ENCODE assay signal across 11 cellular contexts in the genomic region with DNA sequence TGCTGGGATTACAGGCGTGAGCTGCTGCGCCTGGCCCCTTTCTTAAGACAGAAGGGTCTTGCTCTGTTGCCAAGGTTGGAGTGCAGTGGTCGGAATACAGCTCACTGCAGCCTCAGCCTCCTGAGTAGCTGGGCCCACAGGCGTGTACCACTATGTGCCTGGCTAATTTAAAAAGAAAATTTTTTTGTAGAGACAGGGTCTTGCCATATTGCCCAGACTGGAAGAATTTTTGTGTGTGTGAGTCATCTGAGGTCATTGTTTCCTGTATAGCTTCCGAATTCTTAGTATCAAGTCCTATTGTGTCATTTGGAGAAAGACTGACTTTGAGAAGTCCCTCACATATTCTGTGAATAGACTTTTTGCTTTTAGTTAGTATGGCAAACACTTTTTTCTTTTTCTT. TPM values are rescaled to one million over a fixed set of nuclear protein-coding genes. Genes with fewer than 3 reads are reported as not detected.
DNase-seq lines count a peak whose midpoint lies in the region; ATAC-seq and TF ChIP-seq lines count a peak whose summit lies in the region.
"Had no signal": no experiment of that assay in that cellular context is flagged by ENCODE, and none has a peak within 500 bp of the region (broad histone marks: within the 10 kb centered on the region; RNA-seq: fewer than 3 reads in every experiment).

No MANE protein-coding gene starts in this region.

- H3K4me3 Mint-ChIP-seq in activated naive CD4-positive, alpha-beta T cell treated with anti-CD3 and anti-CD28 coated beads, Interleukin-2, amount 50 U/mL, for 24 hours, result peak overlapping the region; percentile 73
- H3K4me3 Mint-ChIP-seq in T-helper 1 cell treated with Interleukin-12 subunit alpha and Interleukin-12 subunit beta and Interleukin-4 antibody, amounts not matched to agents 30 μg/mL and 1 μg/mL, for 36 hours, result peak overlapping the region; percentile 70
- H3K4me3 Mint-ChIP-seq in endothelial cell (ENCODE audit: unreplicated experiment), result no peak overlapping the region
- H3K4me3 Mint-ChIP-seq in stimulated activated naive CD8-positive, alpha-beta T cell treated with anti-CD3 and anti-CD28 coated beads, Interleukin-15, amount 100 ng/mL, for 72 hours, result peak overlapping the region; percentile 73 to 78
- H3K4me3 Mint-ChIP-seq: nephron progenitor cell had no signal

- peaks cover 40% of the 10 kb centered on the region for H3K4me1 ChIP-seq in effector memory CD4-positive, alpha-beta T cell (ENCODE audit: control insufficient read depth, insufficient read depth, low read length, poor library complexity, severe bottlenecking)
- H3K4me1 ChIP-seq: BE2C had no signal

- no peaks in the 10 kb centered on the region for H3K27me3 Mint-ChIP-seq in activated naive CD4-positive, alpha-beta T cell treated with anti-CD3 and anti-CD28 coated beads, Interleukin-2, amount 50 U/mL, for 24 hours
- H3K27me3 Mint-ChIP-seq in T-helper 1 cell treated with Interleukin-12 subunit alpha and Interleukin-12 subunit beta and Interleukin-4 antibody, amounts not matched to agents 30 μg/mL and 1 μg/mL, for 36 hours (ENCODE audit: low read depth), result no peaks in the 10 kb centered on the region
- peaks cover 4% of the 10 kb centered on the region for H3K27me3 Mint-ChIP-seq in endothelial cell (ENCODE audit: unreplicated experiment)
- H3K27me3 Mint-ChIP-seq in stimulated activated naive CD8-positive, alpha-beta T cell treated with anti-CD3 and anti-CD28 coated beads, Interleukin-15, amount 100 ng/mL, for 72 hours, result no peaks in the 10 kb centered on the region

- peak; percentile 18 for ATAC-seq in stimulated activated naive CD8-positive, alpha-beta T cell treated with anti-CD3 and anti-CD28 coated beads, Interleukin-15, amount 100 ng/mL, for 72 hours
- no peak for ATAC-seq in GM21390 (IDR thresholded peaks at IDR 0.05; ENCODE audit: unreplicated experiment)

- H3K9me3 Mint-ChIP-seq in activated naive CD4-positive, alpha-beta T cell treated with anti-CD3 and anti-CD28 coated beads, Interleukin-2, amount 50 U/mL, for 24 hours, result no peaks in the 10 kb centered on the region
- H3K9me3 Mint-ChIP-seq in T-helper 1 cell treated with Interleukin-12 subunit alpha and Interleukin-12 subunit beta and Interleukin-4 antibody, amounts not matched to agents 30 μg/mL and 1 μg/mL, for 36 hours, result no peaks in the 10 kb centered on the region
- H3K9me3 Mint-ChIP-seq in endothelial cell (ENCODE audit: unreplicated experiment), result no peaks in the 10 kb centered on the region
- no peaks in the 10 kb centered on the region for H3K9me3 Mint-ChIP-seq in stimulated activated naive CD8-positive, alpha-beta T cell treated with anti-CD3 and anti-CD28 coated beads, Interleukin-15, amount 100 ng/mL, for 72 hours
- H3K9me3 Mint-ChIP-seq: nephron progenitor cell had no signal

- no peaks in the 10 kb centered on the region for H3K27me3 ChIP-seq in effector memory CD4-positive, alpha-beta T cell (replicated peaks; ENCODE audit: control insufficient read depth, insufficient read depth, low read length, poor library complexity, severe bottlenecking)
- H3K27me3 ChIP-seq: BE2C had no signal

- DNase-seq in activated naive CD4-positive, alpha-beta T cell treated with Interleukin-2 at 50 U/mL for 16 hours, result no peak
- DNase-seq in endothelial cell (ENCODE audit: low spot score) (no peak), dedifferentiated amniotic fluid mesenchymal stem cell (ENCODE audit: extremely low spot score) (no peak)
- DNase-seq in stimulated activated naive CD8-positive, alpha-beta T cell treated with anti-CD3 and anti-CD28 coated beads, Interleukin-15, amount 100 ng/mL, for 72 hours, result peak in 1 of 2 donors; percentile 30
- DNase-seq in effector memory CD4-positive, alpha-beta T cell, result no peak
- DNase-seq: BE2C, nephron progenitor cell, PC-9 had no signal

- no peaks in the 10 kb centered on the region for H3K36me3 ChIP-seq in effector memory CD4-positive, alpha-beta T cell (ENCODE audit: control insufficient read depth, insufficient read depth, low read length)

- H3K9me3 ChIP-seq in effector memory CD4-positive, alpha-beta T cell (ENCODE audit: control insufficient read depth, low read length), result no peaks in the 10 kb centered on the region
- H3K9me3 ChIP-seq: BE2C had no signal

- H3K36me3 Mint-ChIP-seq in activated naive CD4-positive, alpha-beta T cell treated with anti-CD3 and anti-CD28 coated beads, Interleukin-2, amount 50 U/mL, for 24 hours, result peaks cover 12% of the 10 kb centered on the region
- H3K36me3 Mint-ChIP-seq in T-helper 1 cell treated with Interleukin-12 subunit alpha and Interleukin-12 subunit beta and Interleukin-4 antibody, amounts not matched to agents 30 μg/mL and 1 μg/mL, for 36 hours (ENCODE audit: low read depth), result peaks cover 26% of the 10 kb centered on the region
- peaks cover 13% of the 10 kb centered on the region for H3K36me3 Mint-ChIP-seq in endothelial cell (ENCODE audit: low read depth, unreplicated experiment)

- peaks cover 76% of the 10 kb centered on the region for H3K4me1 Mint-ChIP-seq in activated naive CD4-positive, alpha-beta T cell treated with anti-CD3 and anti-CD28 coated beads, Interleukin-2, amount 50 U/mL, for 24 hours
- peaks cover 45% of the 10 kb centered on the region for H3K4me1 Mint-ChIP-seq in T-helper 1 cell treated with Interleukin-12 subunit alpha and Interleukin-12 subunit beta and Interleukin-4 antibody, amounts not matched to agents 30 μg/mL and 1 μg/mL, for 36 hours (ENCODE audit: low read depth)
- peaks cover 42% of the 10 kb centered on the region for H3K4me1 Mint-ChIP-seq in endothelial cell (ENCODE audit: unreplicated experiment)
- H3K4me1 Mint-ChIP-seq in stimulated activated naive CD8-positive, alpha-beta T cell treated with anti-CD3 and anti-CD28 coated beads, Interleukin-15, amount 100 ng/mL, for 72 hours, result peaks cover 79% of the 10 kb centered on the region

- no peak for TF ChIP-seq CTCF in endothelial cell (IDR thresholded peaks at IDR 0.05; ENCODE audit: unreplicated experiment)

- H3K27ac ChIP-seq in effector memory CD4-positive, alpha-beta T cell (ENCODE audit: insufficient read depth, low read length, poor library complexity, severe bottlenecking), result no peak overlapping the region
- H3K27ac ChIP-seq: PC-9 had no signal

- no peak overlapping the region for H3K4me3 ChIP-seq in effector memory CD4-positive, alpha-beta T cell (ENCODE audit: insufficient read depth, low read depth, low read length, poor library complexity, severe bottlenecking)
- H3K4me3 ChIP-seq: PC-9 had no signal

- H3K27ac Mint-ChIP-seq in activated naive CD4-positive, alpha-beta T cell treated with anti-CD3 and anti-CD28 coated beads, Interleukin-2, amount 50 U/mL, for 24 hours, result peak overlapping the region; percentile 79
- peak overlapping the region; percentile 86 for H3K27ac Mint-ChIP-seq in T-helper 1 cell treated with Interleukin-12 subunit alpha and Interleukin-12 subunit beta and Interleukin-4 antibody, amounts not matched to agents 30 μg/mL and 1 μg/mL, for 36 hours
- H3K27ac Mint-ChIP-seq in endothelial cell (ENCODE audit: unreplicated experiment), result peak overlapping the region; percentile 74
- H3K27ac Mint-ChIP-seq in stimulated activated naive CD8-positive, alpha-beta T cell treated with anti-CD3 and anti-CD28 coated beads, Interleukin-15, amount 100 ng/mL, for 72 hours, result peak overlapping the region; percentile 90 to 97
- H3K27ac Mint-ChIP-seq: nephron progenitor cell had no signal

RNA-seq across cellular contexts. Expression of gene SZRD1, which starts 4.7 kb away (rescaled TPM):
- 127 TPM for total RNA-seq in endothelial cell (ENCODE audit: unreplicated experiment)

RNA-seq across cellular contexts. Expression of gene FBXO42, which starts 19.4 kb away (rescaled TPM):
- total RNA-seq in endothelial cell (ENCODE audit: unreplicated experiment), result 17.2 TPM
